1 cellular context compared by ENCODE assay signal in genomic region chr3:53473422-53473821, GRCh38.
TF ChIP-seq lines count a peak whose summit lies in the region.

No MANE protein-coding gene starts in this region.

TF ChIP-seq in HepG2, 621 proteins besides CTCF, POLR2A, EP300 and RAD21 (continued from another document and continues in another):
- TF ChIP-seq FOXA1 (IDR thresholded peaks at IDR 0.05), result no peak
- peak; percentile 79 for TF ChIP-seq FOXA1 (CRISPR knock-in tag; IDR thresholded peaks at IDR 0.05)
- TF ChIP-seq HNF4A (CRISPR knock-in tag; IDR thresholded peaks at IDR 0.05), result 0 out of 2 replicates have a peak, but pooled peaks have one; percentile 27
- TF ChIP-seq TCF7L2 (IDR thresholded peaks at IDR 0.05; ENCODE audit: low read depth, low read length), result no peak
- no peak for TF ChIP-seq DZIP1 (CRISPR knock-in tag; IDR thresholded peaks at IDR 0.05)
- TF ChIP-seq CEBPB (IDR thresholded peaks at IDR 0.05; ENCODE audit: borderline replicate concordance, low read depth, low read length), result no peak
- TF ChIP-seq ZSCAN9 (CRISPR knock-in tag; IDR thresholded peaks at IDR 0.05; ENCODE audit: borderline replicate concordance), result 0 out of 2 replicates have a peak, but pooled peaks have one; percentile 54
- TF ChIP-seq TAF15 (IDR thresholded peaks at IDR 0.05; ENCODE audit: low read depth, low read length, poor library complexity, severe bottlenecking), result no peak
- TF ChIP-seq MBNL3 (CRISPR knock-in tag; conservative IDR thresholded peaks at IDR 0.05), result no peak
- TF ChIP-seq EED (CRISPR knock-in tag; IDR thresholded peaks at IDR 0.05), result no peak
- no peak for TF ChIP-seq TOE1 (CRISPR knock-in tag; IDR thresholded peaks at IDR 0.05)
- TF ChIP-seq ISL2 (CRISPR knock-in tag; IDR thresholded peaks at IDR 0.05), result no peak
- no peak for TF ChIP-seq HDAC6 (IDR thresholded peaks at IDR 0.05; ENCODE audit: low read depth, low read length)
- TF ChIP-seq ZBTB44 (CRISPR knock-in tag; IDR thresholded peaks at IDR 0.05), result no peak
- TF ChIP-seq AFF4 (CRISPR knock-in tag; IDR thresholded peaks at IDR 0.05), result no peak
- TF ChIP-seq SOX13 (IDR thresholded peaks at IDR 0.05), result no peak
- TF ChIP-seq SOX13 (CRISPR knock-in tag; conservative IDR thresholded peaks at IDR 0.05 in 1 of 2, IDR thresholded peaks at IDR 0.05 in 1 of 2), result peak in 1 of 2 experiments; percentile 41; a peak in 1 of 4 replicates
- TF ChIP-seq HOXA5 (CRISPR knock-in tag; IDR thresholded peaks at IDR 0.05), result no peak
- TF ChIP-seq ZNF580 (CRISPR knock-in tag; IDR thresholded peaks at IDR 0.05; ENCODE audit: borderline replicate concordance, low read depth), result no peak; the same call in 1 of the 2 replicates
- no peak for TF ChIP-seq BCL6 (CRISPR knock-in tag; IDR thresholded peaks at IDR 0.05)
- no peak for TF ChIP-seq ZFP91 (CRISPR knock-in tag; IDR thresholded peaks at IDR 0.05; ENCODE audit: borderline replicate concordance)
- peak; percentile 55; the same call in 1 of the 2 replicates for TF ChIP-seq HIVEP1 (CRISPR knock-in tag; IDR thresholded peaks at IDR 0.05)
- peak; percentile 73 for TF ChIP-seq SALL1 (CRISPR knock-in tag; IDR thresholded peaks at IDR 0.05)
- no peak for TF ChIP-seq HNRNPK (IDR thresholded peaks at IDR 0.05; ENCODE audit: low read depth, low read length, poor library complexity, severe bottlenecking)
- TF ChIP-seq ZNF512B (CRISPR knock-in tag; IDR thresholded peaks at IDR 0.05; ENCODE audit: borderline replicate concordance), result no peak
- no peak for TF ChIP-seq TFDP1 (CRISPR knock-in tag; IDR thresholded peaks at IDR 0.05; ENCODE audit: borderline replicate concordance)
- TF ChIP-seq ZNF557 (CRISPR knock-in tag; IDR thresholded peaks at IDR 0.05), result no peak
- no peak for TF ChIP-seq CREB1 (IDR thresholded peaks at IDR 0.05)
- TF ChIP-seq CREB1 (CRISPR knock-in tag; IDR thresholded peaks at IDR 0.05), result no peak
- TF ChIP-seq PBX2 (CRISPR knock-in tag; IDR thresholded peaks at IDR 0.05), result no peak
- TF ChIP-seq ZNF460 (CRISPR knock-in tag; IDR thresholded peaks at IDR 0.05; ENCODE audit: borderline replicate concordance), result no peak
- peak; percentile 19 for TF ChIP-seq TEAD3 (CRISPR knock-in tag; optimal IDR thresholded peaks at IDR 0.05; ENCODE audit: borderline replicate concordance)
- no peak for TF ChIP-seq DMAP1 (CRISPR knock-in tag; IDR thresholded peaks at IDR 0.05)
- no peak for TF ChIP-seq KIAA2018 (CRISPR knock-in tag; IDR thresholded peaks at IDR 0.05; ENCODE audit: borderline replicate concordance)
- no peak for TF ChIP-seq NFYC (CRISPR knock-in tag; IDR thresholded peaks at IDR 0.05)
